ENCODE assay signal across 8 cellular contexts in genomic region chr12:110280784-110281548, GRCh38. TPM values are rescaled to one million over a fixed set of nuclear protein-coding genes. Genes with fewer than 3 reads are reported as not detected.
A peak's percentile ranks its signal among the peaks of the same experiment; 100 is the strongest.
DNase-seq lines count a peak whose midpoint lies in the region; ATAC-seq and TF ChIP-seq lines count a peak whose summit lies in the region.

Gene ATP2A2, plus strand, starts transcription at chr12:110281247. Its CDS starts 543 bp downstream, at chr12:110281790.

- ATAC-seq in GM18508 (IDR thresholded peaks at IDR 0.05; ENCODE audit: insufficient read depth, unreplicated experiment) (peak; percentile 42), HG02970 (IDR thresholded peaks at IDR 0.05; ENCODE audit: low FRiP score, unreplicated experiment) (peak; percentile 70)

- intact Hi-C loops in ascending aorta (cut with DNase I), result loop anchor here (1.0 to 5.0 kb wide), 5 partner anchors 32 to 180 kb away; partner anchors contain the start of gene IFT81
- intact Hi-C loops in vagina (cut with DNase I), result loop anchor here (2.0 to 5.0 kb wide), 3 partner anchors 56 to 174 kb away; partner anchors contain the start of gene IFT81

- TF ChIP-seq CTCF in ascending aorta (IDR thresholded peaks at IDR 0.05) (no peak), vagina (IDR thresholded peaks at IDR 0.05) (no peak)

- no peaks in the 10 kb centered on the region for H3K9me3 ChIP-seq in ascending aorta
- no peaks in the 10 kb centered on the region for H3K9me3 ChIP-seq in vagina

- H3K4me1 ChIP-seq in ascending aorta, result peaks cover 0 to 3% of the 10 kb centered on the region in 2 donors
- H3K4me1 ChIP-seq in vagina, result peaks cover 44% of the 10 kb centered on the region

- H3K4me3 ChIP-seq in ascending aorta, result peak within 1 kb of the TSS; percentile 93 to 99
- H3K4me3 ChIP-seq in vagina, result peak within 1 kb of the TSS; percentile 80 to 98

- peak; percentile 87 for DNase-seq in NCI-H2029 (lab: John Stamatoyannopoulos, UW)
- DNase-seq in T-helper 22 cell (ENCODE audit: low read depth), result peak; percentile 84
- DNase-seq in ascending aorta (ENCODE audit: low spot score in 2 of 2), result peak; percentile 57 to 93
- DNase-seq in hepatic stellate cell (ENCODE audit: low spot score), result peak; percentile 93
- peak; percentile 54 for DNase-seq in renal cortical epithelial cell (ENCODE audit: low read depth)
- DNase-seq in vagina (ENCODE audit: extremely low spot score in 2 of 2), result no peak

- H3K36me3 ChIP-seq in ascending aorta (no peaks in the 10 kb centered on the region), vagina (no peaks in the 10 kb centered on the region)

- no peaks in the 10 kb centered on the region for H3K27me3 ChIP-seq in ascending aorta
- H3K27me3 ChIP-seq in vagina, result no peaks in the 10 kb centered on the region

- H3K27ac ChIP-seq in ascending aorta, result peak within 1 kb of the TSS; percentile 99 to 100
- peak within 1 kb of the TSS; percentile 97 for H3K27ac ChIP-seq in vagina

- TF ChIP-seq POLR2A in vagina (IDR thresholded peaks at IDR 0.05), result peak in 1 of 2 donors; percentile 78

RNA-seq across cellular contexts. Expression of gene ATP2A2, which starts in this region (rescaled TPM):
- total RNA-seq in ascending aorta, result 185 TPM
- 77.1 and 157 TPM in 2 replicates for total RNA-seq in renal cortical epithelial cell
- 127 TPM for total RNA-seq in vagina

Comparison
In these comparisons a context has a peak if more than half of its experiments do, and no peak if none do; other contexts are left out.
1. DNase-seq: peak in NCI-H2029 (single experiment), T-helper 22 cell (single experiment), ascending aorta (2 of 2), hepatic stellate cell (single experiment) and renal cortical epithelial cell (single experiment); none in vagina (0 of 2).